Comparison of ENCODE assay signal across 8 cellular contexts in the genomic region with DNA sequence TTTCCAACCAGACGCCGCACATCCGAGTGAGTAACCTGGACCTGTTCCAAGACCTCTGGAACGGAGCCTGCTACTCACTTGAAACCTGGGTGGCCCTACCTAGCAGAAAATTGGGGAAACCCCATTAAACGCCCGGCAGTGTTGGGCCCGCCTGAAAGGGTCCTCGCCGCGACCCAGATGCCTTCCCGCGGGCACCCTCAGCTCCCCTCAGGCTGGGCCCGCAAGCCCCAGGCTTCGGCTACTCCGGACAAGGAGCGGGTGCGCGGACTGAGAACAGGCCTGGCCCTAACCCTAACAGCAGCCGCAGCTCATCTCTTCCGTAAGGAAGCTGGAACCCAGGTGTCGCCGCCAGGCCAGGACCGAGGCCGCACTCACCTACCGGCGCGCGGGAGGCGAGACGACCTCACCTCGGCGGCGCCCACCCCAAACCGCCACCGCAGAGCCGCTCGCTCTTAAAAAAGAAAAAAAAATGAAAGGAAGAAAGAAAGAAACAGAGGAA. TPM values are rescaled to one million over a fixed set of nuclear protein-coding genes. Genes with fewer than 3 reads are reported as not detected.
DNase-seq lines count a peak whose midpoint lies in the region; ATAC-seq and TF ChIP-seq lines count a peak whose summit lies in the region.

No MANE protein-coding gene starts in this region.

- peak; percentile 33 for DNase-seq in activated T-cell treated with anti-CD3 and anti-CD28 coated beads for 1 hour (ENCODE audit: low read depth)
- DNase-seq in activated T-cell treated with anti-CD3 and anti-CD28 coated beads for 4 hours = no peak
- peak; percentile 57 for DNase-seq in left cardiac atrium
- DNase-seq in posterior vena cava (ENCODE audit: low spot score) = peak; percentile 81
- DNase-seq in NCI-H774 (lab: John Stamatoyannopoulos, UW) = no peak

- WGBS in adipose tissue, 3 donors = 0% methylated on average over 37 of the region's 37 CpGs

- ATAC-seq in GM21737 (IDR thresholded peaks at IDR 0.05; ENCODE audit: unreplicated experiment) (peak; percentile 31), left cardiac atrium (peak; percentile 16 to 33)

- no peak for TF ChIP-seq EP300 in Ishikawa (IDR thresholded peaks at IDR 0.05; ENCODE audit: borderline replicate concordance)

- intact Hi-C loops in left cardiac atrium (cut with DNase I) (loop anchor here in 1 of 2 donors (10.0 kb wide), 1 partner anchor 99 kb away; the partner anchor contains the start of gene PLLP), posterior vena cava (cut with DNase I) (no loop called here)

- no peak for TF ChIP-seq RAD21 in Ishikawa (IDR thresholded peaks at IDR 0.05; ENCODE audit: low read depth)

- peak overlapping the region; percentile 94 for H3K27ac ChIP-seq in adipose tissue (ENCODE audit: low read depth, low read length)

TF ChIP-seq in Ishikawa, 13 proteins besides CTCF, POLR2A, EP300 and RAD21:
- TF ChIP-seq TAF1 (IDR thresholded peaks at IDR 0.05; ENCODE audit: low read depth) (no peak), EGR1 (IDR thresholded peaks at IDR 0.05) (no peak), USF1 (IDR thresholded peaks at IDR 0.05) (no peak), TEAD4 (IDR thresholded peaks at IDR 0.05) (no peak), ZBTB7A (IDR thresholded peaks at IDR 0.05; ENCODE audit: low read depth) (no peak), CEBPB (IDR thresholded peaks at IDR 0.05) (no peak), MAX (IDR thresholded peaks at IDR 0.05) (peak; percentile 49; the same call in 1 of the 2 replicates), YY1 (IDR thresholded peaks at IDR 0.05; ENCODE audit: low read depth) (no peak), NFIC (IDR thresholded peaks at IDR 0.05) (peak; percentile 56), CREB1 (IDR thresholded peaks at IDR 0.05; ENCODE audit: low read depth) (no peak), FOXM1 (IDR thresholded peaks at IDR 0.05; ENCODE audit: borderline replicate concordance, low read depth) (no peak), TCF12 (IDR thresholded peaks at IDR 0.05; ENCODE audit: low read depth) (no peak)
- TF ChIP-seq, protein P1, sequence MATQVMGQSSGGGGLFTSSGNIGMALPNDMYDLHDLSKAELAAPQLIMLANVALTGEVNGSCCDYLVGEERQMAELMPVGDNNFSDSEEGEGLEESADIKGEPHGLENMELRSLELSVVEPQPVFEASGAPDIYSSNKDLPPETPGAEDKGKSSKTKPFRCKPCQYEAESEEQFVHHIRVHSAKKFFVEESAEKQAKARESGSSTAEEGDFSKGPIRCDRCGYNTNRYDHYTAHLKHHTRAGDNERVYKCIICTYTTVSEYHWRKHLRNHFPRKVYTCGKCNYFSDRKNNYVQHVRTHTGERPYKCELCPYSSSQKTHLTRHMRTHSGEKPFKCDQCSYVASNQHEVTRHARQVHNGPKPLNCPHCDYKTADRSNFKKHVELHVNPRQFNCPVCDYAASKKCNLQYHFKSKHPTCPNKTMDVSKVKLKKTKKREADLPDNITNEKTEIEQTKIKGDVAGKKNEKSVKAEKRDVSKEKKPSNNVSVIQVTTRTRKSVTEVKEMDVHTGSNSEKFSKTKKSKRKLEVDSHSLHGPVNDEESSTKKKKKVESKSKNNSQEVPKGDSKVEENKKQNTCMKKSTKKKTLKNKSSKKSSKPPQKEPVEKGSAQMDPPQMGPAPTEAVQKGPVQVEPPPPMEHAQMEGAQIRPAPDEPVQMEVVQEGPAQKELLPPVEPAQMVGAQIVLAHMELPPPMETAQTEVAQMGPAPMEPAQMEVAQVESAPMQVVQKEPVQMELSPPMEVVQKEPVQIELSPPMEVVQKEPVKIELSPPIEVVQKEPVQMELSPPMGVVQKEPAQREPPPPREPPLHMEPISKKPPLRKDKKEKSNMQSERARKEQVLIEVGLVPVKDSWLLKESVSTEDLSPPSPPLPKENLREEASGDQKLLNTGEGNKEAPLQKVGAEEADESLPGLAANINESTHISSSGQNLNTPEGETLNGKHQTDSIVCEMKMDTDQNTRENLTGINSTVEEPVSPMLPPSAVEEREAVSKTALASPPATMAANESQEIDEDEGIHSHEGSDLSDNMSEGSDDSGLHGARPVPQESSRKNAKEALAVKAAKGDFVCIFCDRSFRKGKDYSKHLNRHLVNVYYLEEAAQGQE (IDR thresholded peaks at IDR 0.05; ENCODE audit: low read depth) = no peak

RNA-seq across cellular contexts. Expression of gene PSME3IP1, which starts 0.3 kb away (rescaled TPM):
- 10 to 100 TPM; 28.2 to 44.6 (median 41.1) TPM for polyA plus RNA-seq in adipose tissue
- total RNA-seq in left cardiac atrium = 10 to 100 TPM; 52.2 to 60.3 TPM
- total RNA-seq in posterior vena cava = 10 to 100 TPM; 56.0 to 56.1 TPM

RNA-seq across cellular contexts. Expression of gene RSPRY1, which starts 0.6 kb away (rescaled TPM):
- 10 to 100 TPM in 1 of 3 donors, 1 to 10 TPM in 2; 8.7 to 12.3 (median 9.2) TPM for polyA plus RNA-seq in adipose tissue
- total RNA-seq in left cardiac atrium = 10 to 100 TPM; 13.4 to 16.5 TPM
- total RNA-seq in posterior vena cava = 10 to 100 TPM; 26.8 to 27.6 TPM

RNA-seq across cellular contexts. Expression of gene ARL2BP, which starts 59.6 kb away (rescaled TPM):
- polyA plus RNA-seq in adipose tissue = 10 to 100 TPM; 17.4 to 57.9 (median 35.5) TPM
- 10 to 100 TPM; 52.3 to 60.3 TPM for total RNA-seq in left cardiac atrium
- total RNA-seq in posterior vena cava = 10 to 100 TPM; 48.4 to 49.6 TPM

Comparison
In these comparisons a context has a peak if more than half of its experiments do, and no peak if none do; other contexts are left out.
1. DNase-seq: peak in activated T-cell treated with anti-CD3 and anti-CD28 coated beads for 1 hour (single experiment), left cardiac atrium (single experiment) and posterior vena cava (single experiment); none in activated T-cell treated with anti-CD3 and anti-CD28 coated beads for 4 hours (single experiment) and NCI-H774 (single experiment).